Comparison of ENCODE assay signal across 15 cellular contexts in the genomic region with DNA sequence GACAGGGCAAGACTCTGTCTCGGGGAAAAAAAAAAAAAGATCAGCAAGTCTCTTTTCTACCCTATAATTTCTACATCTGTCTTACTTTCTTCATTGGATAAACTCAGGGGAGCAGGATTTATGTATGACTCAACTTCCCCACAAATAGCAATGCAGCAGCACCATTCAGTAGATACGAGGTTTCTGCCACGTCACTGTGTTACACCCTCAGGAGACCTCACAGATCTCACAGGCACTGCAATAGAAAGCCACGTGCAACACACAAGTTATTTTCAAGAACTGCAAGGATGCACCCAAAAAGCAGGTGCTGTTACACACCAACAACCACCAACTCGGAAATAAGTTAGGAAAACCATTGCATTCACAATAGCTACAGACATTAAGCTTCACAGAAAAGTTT. TPM values are rescaled to one million over a fixed set of nuclear protein-coding genes. Genes with fewer than 3 reads are reported as not detected.
DNase-seq lines count a peak whose midpoint lies in the region; ATAC-seq and TF ChIP-seq lines count a peak whose summit lies in the region.
"Had no signal": no experiment of that assay in that cellular context is flagged by ENCODE, and none has a peak within 500 bp of the region (broad histone marks: within the 10 kb centered on the region; RNA-seq: fewer than 3 reads in every experiment).

No MANE protein-coding gene starts in this region.

- H3K36me3 Mint-ChIP-seq in CD4-positive, alpha-beta memory T cell = peaks cover 42 to 51% of the 10 kb centered on the region in 2 donors
- peaks cover 60% of the 10 kb centered on the region for H3K36me3 Mint-ChIP-seq in T-helper 2 cell treated with Interferon-gamma antibody and Interleukin-4, amounts not matched to agents 5 μg/mL and 100 μg/mL, for 36 hours (ENCODE audit: low read depth)
- peaks cover 33% of the 10 kb centered on the region for H3K36me3 Mint-ChIP-seq in effector memory CD8-positive, alpha-beta T cell (ENCODE audit: insufficient read depth)

- no peaks in the 10 kb centered on the region for H3K9me3 ChIP-seq in CD4-positive, alpha-beta memory T cell (ENCODE audit: control insufficient read depth in 1 of 2, low read length in 2 of 2)
- H3K9me3 ChIP-seq in psoas muscle (no peaks in the 10 kb centered on the region), sigmoid colon (no peaks in the 10 kb centered on the region)
- H3K9me3 ChIP-seq: breast epithelium, gastroesophageal sphincter had no signal

- POLR2A ChIA-PET in CD4-positive, alpha-beta memory T cell (lab: Charles Lee; ENCODE audit: partially characterized antibody) = interaction anchor here (0.7 to 2.5 kb wide), 5 partner anchors 11 to 67 kb away, joined by 3 to 9 read pairs (median 4); partner anchors contain the start of gene PSTPIP1

- TF ChIP-seq CTCF in psoas muscle (IDR thresholded peaks at IDR 0.05) = no peak
- no peak for TF ChIP-seq CTCF in sigmoid colon (IDR thresholded peaks at IDR 0.05)

- no peak for TF ChIP-seq POLR2A in sigmoid colon (IDR thresholded peaks at IDR 0.05)

- H3K4me3 ChIP-seq in CD4-positive, alpha-beta memory T cell (ENCODE audit: low read length in 2 of 2) = no peak overlapping the region
- H3K4me3 ChIP-seq in psoas muscle (no peak overlapping the region), sigmoid colon (no peak overlapping the region)
- H3K4me3 ChIP-seq: breast epithelium, gastroesophageal sphincter, K562, PC-9 had no signal

- H3K27ac Mint-ChIP-seq in CD4-positive, alpha-beta memory T cell = peak overlapping the region; percentile 6 to 92 (median 60)
- peak overlapping the region; percentile 23 for H3K27ac Mint-ChIP-seq in T-helper 2 cell treated with Interferon-gamma antibody and Interleukin-4, amounts not matched to agents 5 μg/mL and 100 μg/mL, for 36 hours
- H3K27ac Mint-ChIP-seq in effector memory CD8-positive, alpha-beta T cell = peak overlapping the region; percentile 55 to 76

- TF ChIP-seq EP300 in sigmoid colon (IDR thresholded peaks at IDR 0.05) = no peak

- H3K9me3 Mint-ChIP-seq in CD4-positive, alpha-beta memory T cell = peaks cover 0 to 46% (median 5%) of the 10 kb centered on the region in 8 donors
- peaks cover 4% of the 10 kb centered on the region for H3K9me3 Mint-ChIP-seq in T-helper 2 cell treated with Interferon-gamma antibody and Interleukin-4, amounts not matched to agents 5 μg/mL and 100 μg/mL, for 36 hours
- H3K9me3 Mint-ChIP-seq in effector memory CD8-positive, alpha-beta T cell = peaks cover 0 to 2% of the 10 kb centered on the region in 2 donors

- peak overlapping the region in 2 of 8 donors; percentile 5 to 11 for H3K4me3 Mint-ChIP-seq in CD4-positive, alpha-beta memory T cell
- H3K4me3 Mint-ChIP-seq in T-helper 2 cell treated with Interferon-gamma antibody and Interleukin-4, amounts not matched to agents 5 μg/mL and 100 μg/mL, for 36 hours = no peak overlapping the region
- no peak overlapping the region for H3K4me3 Mint-ChIP-seq in effector memory CD8-positive, alpha-beta T cell

- WGBS in psoas muscle, 3 donors = 61 to 93% (median 65%) methylated on average over 5 of the region's 5 CpGs
- 84 to 87% methylated on average over 5 of the region's 5 CpGs for WGBS in sigmoid colon, 2 donors

- intact Hi-C loops in CD4-positive, alpha-beta memory T cell (cut with micrococcal nuclease) = no loop called here
- intact Hi-C loops in psoas muscle (cut with DNase I) (no loop called here), sigmoid colon (cut with DNase I) (no loop called here)

- H3K27me3 ChIP-seq in CD4-positive, alpha-beta memory T cell (ENCODE audit: insufficient read depth, low read length) = no peaks in the 10 kb centered on the region
- H3K27me3 ChIP-seq in psoas muscle (ENCODE audit: insufficient read depth in 3 of 3, low read length in 2 of 3) = no peaks in the 10 kb centered on the region
- H3K27me3 ChIP-seq in sigmoid colon = no peaks in the 10 kb centered on the region
- H3K27me3 ChIP-seq: breast epithelium, gastroesophageal sphincter had no signal

- H3K4me1 ChIP-seq in CD4-positive, alpha-beta memory T cell (ENCODE audit: insufficient read depth, low read length) = no peaks in the 10 kb centered on the region
- H3K4me1 ChIP-seq in psoas muscle (peaks cover 21% of the 10 kb centered on the region), sigmoid colon (peaks cover 0 to 7% (median 2%) of the 10 kb centered on the region in 4 donors)
- H3K4me1 ChIP-seq: breast epithelium had no signal

- no peaks in the 10 kb centered on the region for H3K27me3 Mint-ChIP-seq in CD4-positive, alpha-beta memory T cell
- H3K27me3 Mint-ChIP-seq in T-helper 2 cell treated with Interferon-gamma antibody and Interleukin-4, amounts not matched to agents 5 μg/mL and 100 μg/mL, for 36 hours (ENCODE audit: low read depth) = no peaks in the 10 kb centered on the region
- H3K27me3 Mint-ChIP-seq in effector memory CD8-positive, alpha-beta T cell = no peaks in the 10 kb centered on the region

- H3K4me1 Mint-ChIP-seq in CD4-positive, alpha-beta memory T cell = peaks cover 1 to 13% (median 8%) of the 10 kb centered on the region in 4 donors
- H3K4me1 Mint-ChIP-seq in T-helper 2 cell treated with Interferon-gamma antibody and Interleukin-4, amounts not matched to agents 5 μg/mL and 100 μg/mL, for 36 hours (ENCODE audit: low read depth) = peaks cover 7% of the 10 kb centered on the region
- peaks cover 21 to 24% of the 10 kb centered on the region in 2 donors for H3K4me1 Mint-ChIP-seq in effector memory CD8-positive, alpha-beta T cell (ENCODE audit: low read depth in 2 of 2)

- DNase-seq in CD4-positive, alpha-beta memory T cell = no peak
- peak; percentile 3 for DNase-seq in T-helper 2 cell treated with Interferon-gamma antibody and Interleukin-4, amounts not matched to agents 5 μg/mL and 100 μg/mL, for 36 hours (ENCODE audit: low spot score)
- no peak for DNase-seq in effector memory CD8-positive, alpha-beta T cell
- DNase-seq in psoas muscle = no peak
- DNase-seq in sigmoid colon = no peak
- DNase-seq: midbrain; NCI-H510A; PC-9; stimulated activated CD4-positive, alpha-beta T cell treated with anti-CD3 and anti-CD28 coated beads, Interleukin-4, amount 100 ng/mL, for 1 hour had no signal

- no peak overlapping the region for H3K27ac ChIP-seq in CD4-positive, alpha-beta memory T cell (ENCODE audit: low read depth, low read length)
- H3K27ac ChIP-seq in psoas muscle = peak overlapping the region; percentile 5
- no peak overlapping the region for H3K27ac ChIP-seq in sigmoid colon
- H3K27ac ChIP-seq: breast epithelium, gastroesophageal sphincter, PC-9 had no signal

- peaks cover 19% of the 10 kb centered on the region for H3K36me3 ChIP-seq in CD4-positive, alpha-beta memory T cell (ENCODE audit: insufficient read depth, low read length)
- H3K36me3 ChIP-seq in psoas muscle (ENCODE audit: insufficient read depth in 1 of 2, low read depth in 1 of 2) (peaks cover 2 to 55% of the 10 kb centered on the region in 2 donors), sigmoid colon (peaks cover 0 to 48% (median 9%) of the 10 kb centered on the region in 4 donors)
- H3K36me3 ChIP-seq: breast epithelium had no signal

- CTCF ChIA-PET in CD4-positive, alpha-beta memory T cell (lab: Charles Lee; ENCODE audit: partially characterized antibody) = interaction anchor here (0.7 to 1.3 kb wide), 3 partner anchors 10 to 1053 kb away, joined by 3 to 7 read pairs (median 5); no protein-coding TSS in a partner anchor

- ATAC-seq in effector memory CD8-positive, alpha-beta T cell (replicated peaks) = peak; percentile 73
- peak in 1 of 4 donors; percentile 37 for ATAC-seq in psoas muscle
- no peak for ATAC-seq in GM18867 (IDR thresholded peaks at IDR 0.05; ENCODE audit: unreplicated experiment)
- ATAC-seq in GM21529 (IDR thresholded peaks at IDR 0.05; ENCODE audit: unreplicated experiment) = no peak
- ATAC-seq in HG02571 (IDR thresholded peaks at IDR 0.05; ENCODE audit: unreplicated experiment) = no peak
- ATAC-seq: gastroesophageal sphincter, K562 had no signal

RNA-seq across cellular contexts. Expression of gene TSPAN3, which starts 30.2 kb away (rescaled TPM):
- total RNA-seq in CD4-positive, alpha-beta memory T cell = 10 to 100 TPM; 13.3 to 14.3 TPM
- polyA plus RNA-seq in CD4-positive, alpha-beta memory T cell = 10 to 100 TPM; 35.7 to 35.9 TPM
- total RNA-seq in psoas muscle (100 to 1,000 TPM; 179 to 215 (median 207) TPM), sigmoid colon (100 to 1,000 TPM; 129 to 220 (median 157) TPM)
- polyA plus RNA-seq in psoas muscle (100 to 1,000 TPM; 146 to 330 (median 210) TPM), sigmoid colon (100 to 1,000 TPM; 147 to 402 (median 255) TPM)

RNA-seq across cellular contexts. Expression of gene PSTPIP1, which starts 45.7 kb away (rescaled TPM):
- 100 to 1,000 TPM; 225 to 233 TPM for total RNA-seq in CD4-positive, alpha-beta memory T cell
- 10 to 100 TPM; 62.4 to 63.3 TPM for polyA plus RNA-seq in CD4-positive, alpha-beta memory T cell
- total RNA-seq in psoas muscle = 1 to 10 TPM in 3 of 4 donors, under 1 TPM in 1; 0.97 to 2.2 (median 2.0) TPM
- polyA plus RNA-seq in psoas muscle = 1 to 10 TPM; 1.0 to 1.3 (median 1.2) TPM
- total RNA-seq in sigmoid colon = 10 to 100 TPM in 1 of 4 donors, 1 to 10 TPM in 3; 4.6 to 14.3 (median 7.7) TPM
- 10 to 100 TPM in 1 of 3 donors, 1 to 10 TPM in 2; 2.1 to 10.4 (median 6.6) TPM for polyA plus RNA-seq in sigmoid colon
- total RNA-seq: K562, PC-9 had no signal
- polyA plus RNA-seq: K562 had no signal

Comparison
In these comparisons a context has a peak if more than half of its experiments do, and no peak if none do; other contexts are left out.
1. RNA of gene TSPAN3, which starts 30.2 kb away (total RNA-seq): 179 to 215 TPM in psoas muscle and 129 to 220 TPM in sigmoid colon; 13.3 to 14.3 TPM in CD4-positive, alpha-beta memory T cell; every median in the first group is over 4 times any median in the second.
2. RNA of gene PSTPIP1, which starts 45.7 kb away (total RNA-seq): 225 to 233 TPM in CD4-positive, alpha-beta memory T cell; 4.6 to 14.3 TPM in sigmoid colon and 0.97 to 2.2 TPM in psoas muscle; every median in the first group is over 10 times any median in the second.
3. Peak in every context shown above with its lines, with median percentiles within 50 percentile points of each other: H3K27ac Mint-ChIP-seq.